Comparison of ENCODE assay signal across 8 cellular contexts in genomic region chr7:90629306-90629918, GRCh38. TPM values are rescaled to one million over a fixed set of nuclear protein-coding genes. Genes with fewer than 3 reads are reported as not detected.
DNase-seq lines count a peak whose midpoint lies in the region; ATAC-seq and TF ChIP-seq lines count a peak whose summit lies in the region.

No MANE protein-coding gene starts in this region.

- no peaks in the 10 kb centered on the region for H3K9me3 Mint-ChIP-seq in activated CD4-positive, alpha-beta T cell treated with anti-CD3 and anti-CD28 coated beads, Interleukin-2, amount 10 ng/mL, durations not matched to agents 7 days and 5 days

- no peak overlapping the region for H3K27ac Mint-ChIP-seq in activated CD4-positive, alpha-beta T cell treated with anti-CD3 and anti-CD28 coated beads, Interleukin-2, amount 10 ng/mL, durations not matched to agents 7 days and 5 days

- peak; percentile 83 for ATAC-seq in foreskin keratinocyte

- H3K4me2 ChIP-seq in GM23248 (ENCODE audit: unreplicated experiment) (no peak overlapping the region), SK-N-SH (no peak overlapping the region)

- H3K9me3 ChIP-seq in GM23248 (ENCODE audit: low read depth) (no peaks in the 10 kb centered on the region), SK-N-SH (no peaks in the 10 kb centered on the region; the same call in 1 of the 2 replicates)

- 78 to 81% methylated on average over 6 of the region's 6 CpGs for WGBS in GM23248 (ENCODE audit: low coverage in 1 of 2, low lambda C conversion rate in 2 of 2, missing lambda C conversion rate in 2 of 2), 2 experiments
- WGBS in SK-N-SH (ENCODE audit: low lambda C conversion rate) = 84% methylated on average over 6 of the region's 6 CpGs

- H2AFZ ChIP-seq in GM23248 (no peak overlapping the region), SK-N-SH (ENCODE audit: low read depth) (no peak overlapping the region)

- CTCF ChIA-PET in activated CD4-positive, alpha-beta T cell treated with anti-CD3 and anti-CD28 coated beads, Interleukin-2, amount 10 ng/mL, durations not matched to agents 7 days and 5 days (lab: Charles Lee) = no interaction called here
- CTCF ChIA-PET in SK-N-SH (lab: Yijun Ruan, JAX) = interaction anchor here (0.6 to 4.0 kb wide), 53 partner anchors 9 to 927 kb away, joined by 3 to 39 read pairs (median 4); partner anchors contain the start of genes CDK14, PTTG1IP2 and STEAP1

- no peaks in the 10 kb centered on the region for H3K27me3 ChIP-seq in GM23248 (replicated peaks; ENCODE audit: insufficient read depth)
- H3K27me3 ChIP-seq in SK-N-SH (ENCODE audit: insufficient read depth) = no peaks in the 10 kb centered on the region
- H3K27me3 ChIP-seq in foreskin keratinocyte = no peaks in the 10 kb centered on the region

- TF ChIP-seq EP300 in SK-N-SH (IDR thresholded peaks at IDR 0.05; ENCODE audit: borderline replicate concordance in 1 of 2, low read depth in 1 of 2, low read length in 1 of 2) = no peak

- in situ Hi-C loops in GM23248 (cut with MboI) = no loop called here

- TF ChIP-seq RAD21 in SK-N-SH (IDR thresholded peaks at IDR 0.05; ENCODE audit: low read length) = peak; percentile 94

- peaks cover 27% of the 10 kb centered on the region for H3K4me1 ChIP-seq in GM23248 (ENCODE audit: insufficient read depth)
- H3K4me1 ChIP-seq in SK-N-SH (ENCODE audit: control insufficient read depth in 1 of 2, insufficient read depth in 2 of 2, low read depth in 1 of 2, low read length in 1 of 2) = peaks cover 11 to 18% of the 10 kb centered on the region in 2 experiments
- H3K4me1 ChIP-seq in foreskin keratinocyte = peaks cover 6% of the 10 kb centered on the region

- no peak overlapping the region for H3K9ac ChIP-seq in GM23248
- H3K9ac ChIP-seq in SK-N-SH = no peak overlapping the region

- H3K27me3 Mint-ChIP-seq in activated CD4-positive, alpha-beta T cell treated with anti-CD3 and anti-CD28 coated beads, Interleukin-2, amount 10 ng/mL, durations not matched to agents 7 days and 5 days = no peaks in the 10 kb centered on the region

- no peak overlapping the region for H3K4me3 Mint-ChIP-seq in activated CD4-positive, alpha-beta T cell treated with anti-CD3 and anti-CD28 coated beads, Interleukin-2, amount 10 ng/mL, durations not matched to agents 7 days and 5 days

- DNase-seq in activated CD4-positive, alpha-beta T cell treated with anti-CD3 and anti-CD28 coated beads, Interleukin-2, amount 10 ng/mL, durations not matched to agents 7 days and 5 days = peak; percentile 15
- no peak for DNase-seq in activated CD4-positive, alpha-beta T cell treated with anti-CD3 and anti-CD28 coated beads for 1 hour
- DNase-seq in GM23248 (peak; percentile 67), LoVo (ENCODE audit: low spot score) (peak; percentile 50), SK-N-SH (peak; percentile 68), foreskin keratinocyte (peak in 1 of 2 donors; percentile 41), retinal pigment epithelial cell (ENCODE audit: low read depth) (no peak)
- DNase-seq in stimulated activated CD4-positive, alpha-beta T cell treated with anti-CD3 and anti-CD28 coated beads, Interleukin-1b, Interleukin-23, amount 100 ng/mL, for 48 hours = no peak

- H3K9me2 ChIP-seq in GM23248 (ENCODE audit: insufficient read depth) = no peaks in the 10 kb centered on the region
- no peaks in the 10 kb centered on the region for H3K9me2 ChIP-seq in SK-N-SH

- TF ChIP-seq CTCF in SK-N-SH (IDR thresholded peaks at IDR 0.05) = peak; percentile 84
- peak; percentile 82 for TF ChIP-seq CTCF in foreskin keratinocyte (conservative IDR thresholded peaks at IDR 0.05)
- peak; percentile 73 for TF ChIP-seq CTCF in retinal pigment epithelial cell (conservative IDR thresholded peaks at IDR 0.05; ENCODE audit: low read depth, low read length)

- H3K79me2 ChIP-seq in GM23248 (ENCODE audit: insufficient read depth) (peaks cover 92% of the 10 kb centered on the region), SK-N-SH (ENCODE audit: insufficient read depth) (peaks cover 89% of the 10 kb centered on the region)

- no peak overlapping the region for H3K4me3 ChIP-seq in GM23248
- no peak overlapping the region for H3K4me3 ChIP-seq in SK-N-SH (ENCODE audit: low read depth in 2 of 2, low read length in 1 of 2)
- no peak overlapping the region for H3K4me3 ChIP-seq in retinal pigment epithelial cell (ENCODE audit: low read length)

- POLR2A ChIA-PET in activated CD4-positive, alpha-beta T cell treated with anti-CD3 and anti-CD28 coated beads, Interleukin-2, amount 10 ng/mL, durations not matched to agents 7 days and 5 days (lab: Charles Lee) = no interaction called here
- POLR2A ChIA-PET in SK-N-SH (lab: Yijun Ruan, JAX) = no interaction called here

- H3K27ac ChIP-seq in GM23248 (no peak overlapping the region), SK-N-SH (ENCODE audit: low read depth in 2 of 2, low read length in 1 of 2) (no peak overlapping the region), foreskin keratinocyte (no peak overlapping the region)

- H3K36me3 Mint-ChIP-seq in activated CD4-positive, alpha-beta T cell treated with anti-CD3 and anti-CD28 coated beads, Interleukin-2, amount 10 ng/mL, durations not matched to agents 7 days and 5 days (ENCODE audit: low read depth) = no peaks in the 10 kb centered on the region

- H3F3A ChIP-seq in GM23248 (ENCODE audit: insufficient read depth) (peaks cover 16% of the 10 kb centered on the region), SK-N-SH (replicated peaks; ENCODE audit: insufficient read depth) (peaks cover 17% of the 10 kb centered on the region)

- H3K36me3 ChIP-seq in GM23248 (ENCODE audit: low read depth) (no peaks in the 10 kb centered on the region), SK-N-SH (replicated peaks in 1 of 2; ENCODE audit: control insufficient read depth in 1 of 2, insufficient read depth in 2 of 2, low read length in 1 of 2) (peaks cover 0 to 20% of the 10 kb centered on the region in 2 experiments)

- H3K4me1 Mint-ChIP-seq in activated CD4-positive, alpha-beta T cell treated with anti-CD3 and anti-CD28 coated beads, Interleukin-2, amount 10 ng/mL, durations not matched to agents 7 days and 5 days = no peaks in the 10 kb centered on the region

- H4K20me1 ChIP-seq in GM23248 (ENCODE audit: insufficient read depth) (no peaks in the 10 kb centered on the region), SK-N-SH (ENCODE audit: insufficient read depth) (peaks cover 12% of the 10 kb centered on the region)

TF ChIP-seq in SK-N-SH, 30 proteins besides CTCF, POLR2A, EP300 and RAD21:
- TF ChIP-seq ELF1 (IDR thresholded peaks at IDR 0.05) (no peak), GATA2 (CRISPR knock-in tag; IDR thresholded peaks at IDR 0.05) (no peak), SMC3 (IDR thresholded peaks at IDR 0.05; ENCODE audit: low read depth, low read length) (peak; percentile 83)
TF ChIP-seq in SK-N-SH: peak in this region for 1.

RNA-seq across cellular contexts. Expression of gene CDK14, which starts 33.3 kb away (rescaled TPM):
- not detected for total RNA-seq in activated CD4-positive, alpha-beta T cell treated with anti-CD3 and anti-CD28 coated beads, Interleukin-2, amount 10 ng/mL, durations not matched to agents 7 days and 5 days
- total RNA-seq in GM23248 (2014; rRNA removed; shearing (Covaris generic)) = 21.2 and 24.9 TPM in 2 replicates
- 18.0 and 19.9 TPM in 2 replicates for polyA plus RNA-seq in GM23248 (2016; fragmentation: Nextera tagmentation; extraction: Ambion mirVana)
- 13.9 and 15.6 TPM in 2 replicates for polyA plus RNA-seq in SK-N-SH (2012; rRNA removed)
- 21.5 and 23.1 TPM in 2 replicates for polyA plus RNA-seq in SK-N-SH (2012; cell fraction: cytosol; rRNA removed)
- polyA plus RNA-seq in SK-N-SH (2012; cell fraction: nucleus; rRNA removed) = 7.3 and 13.4 TPM in 2 replicates
- total RNA-seq in foreskin keratinocyte = 8.1 and 9.5 TPM in 2 replicates
- 1.7 and 1.8 TPM in 2 replicates for polyA plus RNA-seq in foreskin keratinocyte

Comparison
In these comparisons a context has a peak if more than half of its experiments do, and no peak if none do; other contexts are left out.
1. DNase-seq: peak in activated CD4-positive, alpha-beta T cell treated with anti-CD3 and anti-CD28 coated beads, Interleukin-2, amount 10 ng/mL, durations not matched to agents 7 days and 5 days (single experiment), GM23248 (single experiment), LoVo (single experiment) and SK-N-SH (single experiment); none in activated CD4-positive, alpha-beta T cell treated with anti-CD3 and anti-CD28 coated beads for 1 hour (single experiment), retinal pigment epithelial cell (single experiment) and stimulated activated CD4-positive, alpha-beta T cell treated with anti-CD3 and anti-CD28 coated beads, Interleukin-1b, Interleukin-23, amount 100 ng/mL, for 48 hours (single experiment).
2. Peak in every context shown above with its lines, with median percentiles within 50 percentile points of each other: CTCF ChIP-seq.